ENCODE assay signal across 10 cellular contexts in the genomic region with DNA sequence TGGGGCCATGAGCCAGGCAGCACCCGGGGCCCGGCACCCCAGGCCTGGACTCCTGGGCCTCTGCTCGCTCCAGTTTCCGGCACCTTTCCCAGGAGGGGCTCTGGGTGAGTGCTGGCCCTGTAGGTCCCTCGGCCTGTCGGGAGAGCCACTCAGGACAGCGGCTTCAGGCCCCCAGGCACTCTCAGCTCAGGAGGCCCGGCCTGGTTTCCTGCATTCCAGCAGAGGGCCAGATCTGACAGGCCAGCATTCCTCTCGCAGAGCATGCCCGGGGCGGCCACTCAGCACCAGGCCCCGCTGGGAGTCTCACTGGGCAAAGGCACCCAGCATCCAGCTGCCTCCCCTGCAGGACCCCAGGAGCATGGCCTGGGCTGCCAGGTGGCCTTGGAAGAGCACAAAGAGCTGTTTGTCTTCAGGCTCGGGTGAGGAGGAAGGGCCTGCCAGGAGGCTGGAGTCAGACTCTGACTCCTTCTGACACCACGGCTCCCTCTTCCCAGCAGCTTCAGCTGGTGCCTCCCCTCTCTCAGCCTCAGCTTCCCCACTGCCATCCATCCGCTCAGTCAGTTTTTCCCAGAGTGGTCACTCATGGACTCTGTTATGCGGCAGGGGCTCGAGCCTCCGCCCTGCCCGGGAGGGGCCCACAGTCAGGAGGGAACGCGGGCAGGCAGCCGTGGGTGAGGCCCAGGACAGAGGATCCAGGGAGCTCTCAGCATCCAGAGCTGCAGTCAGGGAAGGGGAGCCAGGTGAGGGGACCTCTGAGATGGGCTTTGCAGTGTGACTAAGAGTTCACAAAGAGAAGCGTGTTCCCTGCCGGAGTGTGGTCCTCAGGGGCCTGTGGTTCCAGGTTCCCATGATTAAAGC. TPM values are rescaled to one million over a fixed set of nuclear protein-coding genes. Genes with fewer than 3 reads are reported as not detected.
A peak's percentile ranks its signal among the peaks of the same experiment; 100 is the strongest.
DNase-seq lines count a peak whose midpoint lies in the region; ATAC-seq and TF ChIP-seq lines count a peak whose summit lies in the region.
"Had no signal": no experiment of that assay in that cellular context is flagged by ENCODE, and none has a peak within 500 bp of the region (broad histone marks: within the 10 kb centered on the region; RNA-seq: fewer than 3 reads in every experiment).

No MANE protein-coding gene starts in this region.

- no peak overlapping the region for H3K27ac Mint-ChIP-seq in activated CD4-positive, alpha-beta T cell treated with anti-CD3 and anti-CD28 coated beads for 36 hours
- H3K27ac Mint-ChIP-seq in activated CD4-positive, alpha-beta T cell treated with anti-CD3 and anti-CD28 coated beads, Interleukin-2, amount 10 ng/mL, durations not matched to agents 7 days and 5 days = no peak overlapping the region
- H3K27ac Mint-ChIP-seq in stimulated activated naive B cell treated with anti-CD40 and anti-IgM and Interleukin-4, amounts not matched to agents 10 μg/mL and 1 μg/mL and 100 μg/mL, for 72 hours = no peak overlapping the region

- no peaks in the 10 kb centered on the region for H3K27me3 Mint-ChIP-seq in activated CD4-positive, alpha-beta T cell treated with anti-CD3 and anti-CD28 coated beads for 36 hours
- H3K27me3 Mint-ChIP-seq in activated CD4-positive, alpha-beta T cell treated with anti-CD3 and anti-CD28 coated beads, Interleukin-2, amount 10 ng/mL, durations not matched to agents 7 days and 5 days = no peaks in the 10 kb centered on the region
- H3K27me3 Mint-ChIP-seq in stimulated activated naive B cell treated with anti-CD40 and anti-IgM and Interleukin-4, amounts not matched to agents 10 μg/mL and 1 μg/mL and 100 μg/mL, for 72 hours = no peaks in the 10 kb centered on the region

- CTCF ChIA-PET in activated CD4-positive, alpha-beta T cell treated with anti-CD3 and anti-CD28 coated beads for 36 hours (lab: Charles Lee) = no interaction called here
- CTCF ChIA-PET in activated CD4-positive, alpha-beta T cell treated with anti-CD3 and anti-CD28 coated beads, Interleukin-2, amount 10 ng/mL, durations not matched to agents 7 days and 5 days (lab: Charles Lee) = interaction anchor here (0.9 kb wide), 1 partner anchor 11 kb away, joined by 3 read pairs; no protein-coding TSS in a partner anchor

- H3K27me3 ChIP-seq in lower lobe of right lung (ENCODE audit: low read depth) = no peaks in the 10 kb centered on the region

- no peak overlapping the region for H3K4me3 ChIP-seq in coronary artery
- no peak overlapping the region for H3K4me3 ChIP-seq in lower lobe of right lung

- H3K9me3 ChIP-seq in lower lobe of right lung = no peaks in the 10 kb centered on the region

- ATAC-seq in activated CD4-positive, alpha-beta T cell treated with anti-CD3 and anti-CD28 coated beads for 36 hours = no peak
- ATAC-seq in lower lobe of right lung (peak; percentile 23 to 42), GM18511 (IDR thresholded peaks at IDR 0.05; ENCODE audit: unreplicated experiment) (no peak)
- ATAC-seq in stimulated activated naive B cell treated with anti-CD40 and anti-IgM and Interleukin-4, amounts not matched to agents 10 μg/mL and 1 μg/mL and 100 μg/mL, for 72 hours (replicated peaks) = no peak

- in situ Hi-C loops in GM13976 (cut with MboI; ENCODE audit: low sequenced_read_pairs, unreplicated experiment) = no loop called here

- POLR2A ChIA-PET in activated CD4-positive, alpha-beta T cell treated with anti-CD3 and anti-CD28 coated beads for 36 hours (lab: Charles Lee) = no interaction called here
- POLR2A ChIA-PET in activated CD4-positive, alpha-beta T cell treated with anti-CD3 and anti-CD28 coated beads, Interleukin-2, amount 10 ng/mL, durations not matched to agents 7 days and 5 days (lab: Charles Lee) = no interaction called here

- H3K4me3 Mint-ChIP-seq in activated CD4-positive, alpha-beta T cell treated with anti-CD3 and anti-CD28 coated beads for 36 hours = no peak overlapping the region
- H3K4me3 Mint-ChIP-seq in activated CD4-positive, alpha-beta T cell treated with anti-CD3 and anti-CD28 coated beads, Interleukin-2, amount 10 ng/mL, durations not matched to agents 7 days and 5 days = no peak overlapping the region
- H3K4me3 Mint-ChIP-seq in stimulated activated naive B cell treated with anti-CD40 and anti-IgM and Interleukin-4, amounts not matched to agents 10 μg/mL and 1 μg/mL and 100 μg/mL, for 72 hours = no peak overlapping the region

- DNase-seq in activated CD4-positive, alpha-beta T cell treated with anti-CD3 and anti-CD28 coated beads for 36 hours = peak; percentile 2
- no peak for DNase-seq in activated CD4-positive, alpha-beta T cell treated with anti-CD3 and anti-CD28 coated beads, Interleukin-2, amount 10 ng/mL, durations not matched to agents 7 days and 5 days
- DNase-seq in coronary artery (ENCODE audit: low spot score) = peak; percentile 68
- DNase-seq in lower lobe of right lung = peak; percentile 47
- no peak for DNase-seq in stimulated activated naive B cell treated with anti-CD40 and anti-IgM and Interleukin-4, amounts not matched to agents 10 μg/mL and 1 μg/mL and 100 μg/mL, for 72 hours
- no peak for DNase-seq in GM13976 (ENCODE audit: low spot score)
- DNase-seq: activated CD4-positive, alpha-beta T cell treated with anti-CD3 and anti-CD28 coated beads, Interleukin-2, amount 50 U/mL, for 1 hour; NCI-H446 had no signal

- no peaks in the 10 kb centered on the region for H3K36me3 Mint-ChIP-seq in activated CD4-positive, alpha-beta T cell treated with anti-CD3 and anti-CD28 coated beads for 36 hours (ENCODE audit: low read depth)
- H3K36me3 Mint-ChIP-seq in activated CD4-positive, alpha-beta T cell treated with anti-CD3 and anti-CD28 coated beads, Interleukin-2, amount 10 ng/mL, durations not matched to agents 7 days and 5 days (ENCODE audit: low read depth) = no peaks in the 10 kb centered on the region
- H3K36me3 Mint-ChIP-seq in stimulated activated naive B cell treated with anti-CD40 and anti-IgM and Interleukin-4, amounts not matched to agents 10 μg/mL and 1 μg/mL and 100 μg/mL, for 72 hours = no peaks in the 10 kb centered on the region

- no peaks in the 10 kb centered on the region for H3K9me3 Mint-ChIP-seq in activated CD4-positive, alpha-beta T cell treated with anti-CD3 and anti-CD28 coated beads for 36 hours (ENCODE audit: low read depth)
- no peaks in the 10 kb centered on the region for H3K9me3 Mint-ChIP-seq in activated CD4-positive, alpha-beta T cell treated with anti-CD3 and anti-CD28 coated beads, Interleukin-2, amount 10 ng/mL, durations not matched to agents 7 days and 5 days
- H3K9me3 Mint-ChIP-seq in stimulated activated naive B cell treated with anti-CD40 and anti-IgM and Interleukin-4, amounts not matched to agents 10 μg/mL and 1 μg/mL and 100 μg/mL, for 72 hours = no peaks in the 10 kb centered on the region

- TF ChIP-seq CTCF in coronary artery (IDR thresholded peaks at IDR 0.05) = no peak
- no peak for TF ChIP-seq CTCF in lower lobe of right lung (IDR thresholded peaks at IDR 0.05)
- no peak for TF ChIP-seq CTCF in GM13976 (IDR thresholded peaks at IDR 0.05; ENCODE audit: borderline replicate concordance, control extremely low read depth, extremely low read depth, insufficient read depth, missing control alignments)

- intact Hi-C loops in activated CD4-positive, alpha-beta T cell treated with anti-CD3 and anti-CD28 coated beads for 36 hours (cut with DNase I, micrococcal nuclease) = no loop called here
- intact Hi-C loops in lower lobe of right lung (cut with DNase I) = no loop called here

- H3K4me1 Mint-ChIP-seq in activated CD4-positive, alpha-beta T cell treated with anti-CD3 and anti-CD28 coated beads for 36 hours = no peaks in the 10 kb centered on the region
- no peaks in the 10 kb centered on the region for H3K4me1 Mint-ChIP-seq in activated CD4-positive, alpha-beta T cell treated with anti-CD3 and anti-CD28 coated beads, Interleukin-2, amount 10 ng/mL, durations not matched to agents 7 days and 5 days
- peaks cover 0 to 3% of the 10 kb centered on the region in 2 donors for H3K4me1 Mint-ChIP-seq in stimulated activated naive B cell treated with anti-CD40 and anti-IgM and Interleukin-4, amounts not matched to agents 10 μg/mL and 1 μg/mL and 100 μg/mL, for 72 hours

- H3K27ac ChIP-seq in coronary artery (no peak overlapping the region), lower lobe of right lung (no peak overlapping the region), temporal lobe (ENCODE audit: low read depth, low read length) (peak overlapping the region; percentile 80)

- no peaks in the 10 kb centered on the region for H3K36me3 ChIP-seq in lower lobe of right lung

- no peaks in the 10 kb centered on the region for H3K4me1 ChIP-seq in lower lobe of right lung

RNA-seq across cellular contexts. Expression of a gene that starts 51.7 kb away (rescaled TPM):
- under 1 TPM in 1 of 2 experiments, not detected in 1; 0.04 TPM for total RNA-seq in activated CD4-positive, alpha-beta T cell treated with anti-CD3 and anti-CD28 coated beads for 36 hours
- under 1 TPM; 0.32 to 0.40 TPM for total RNA-seq in activated CD4-positive, alpha-beta T cell treated with anti-CD3 and anti-CD28 coated beads, Interleukin-2, amount 10 ng/mL, durations not matched to agents 7 days and 5 days
- total RNA-seq in lower lobe of right lung (7.0 TPM), temporal lobe (2.5 TPM)

Comparison
In these comparisons a context has a peak if more than half of its experiments do, and no peak if none do; other contexts are left out.
1. DNase-seq: peak in activated CD4-positive, alpha-beta T cell treated with anti-CD3 and anti-CD28 coated beads for 36 hours (single experiment), coronary artery (single experiment) and lower lobe of right lung (single experiment); none in activated CD4-positive, alpha-beta T cell treated with anti-CD3 and anti-CD28 coated beads, Interleukin-2, amount 10 ng/mL, durations not matched to agents 7 days and 5 days (single experiment), stimulated activated naive B cell treated with anti-CD40 and anti-IgM and Interleukin-4, amounts not matched to agents 10 μg/mL and 1 μg/mL and 100 μg/mL, for 72 hours (single experiment) and GM13976 (single experiment).
2. ATAC-seq: peak in lower lobe of right lung (2 of 2); none in activated CD4-positive, alpha-beta T cell treated with anti-CD3 and anti-CD28 coated beads for 36 hours (single experiment), stimulated activated naive B cell treated with anti-CD40 and anti-IgM and Interleukin-4, amounts not matched to agents 10 μg/mL and 1 μg/mL and 100 μg/mL, for 72 hours (0 of 2) and GM18511 (single experiment).